Comparison of ENCODE assay signal across 1 cellular context in the genomic region with DNA sequence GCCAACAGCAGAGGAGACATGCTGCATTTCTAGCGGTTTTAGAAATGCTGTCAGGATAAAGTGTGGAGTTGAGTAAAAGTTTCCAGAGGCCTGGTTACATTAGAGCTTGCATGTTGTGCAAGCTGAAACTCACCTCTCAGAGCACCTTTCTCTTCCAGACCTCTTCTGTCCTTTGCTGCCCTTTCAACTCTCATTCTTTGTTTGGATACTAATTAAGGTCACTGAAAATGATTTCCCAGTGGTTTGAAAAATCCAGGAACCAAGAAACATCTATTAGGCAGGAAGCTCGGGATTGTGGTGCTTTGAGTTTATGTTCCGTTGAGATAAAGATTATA.
TF ChIP-seq lines count a peak whose summit lies in the region.

No MANE protein-coding gene starts in this region.

TF ChIP-seq in liver, 16 proteins besides CTCF, POLR2A, EP300 and RAD21 (continued from another document):
- TF ChIP-seq FOXA1 (IDR thresholded peaks at IDR 0.05) (peak; percentile 52), SP1 (IDR thresholded peaks at IDR 0.05) (peak; percentile 74), JUND (IDR thresholded peaks at IDR 0.05) (peak; percentile 83 to 94), FOXA2 (IDR thresholded peaks at IDR 0.05) (peak; percentile 28), EGR1 (IDR thresholded peaks at IDR 0.05; ENCODE audit: low read depth in 2 of 2) (peak; percentile 45 to 86), TAF1 (conservative IDR thresholded peaks at IDR 0.05) (no peak), HNF4A (conservative IDR thresholded peaks at IDR 0.05) (peak; percentile 57 to 59), NR2F2 (IDR thresholded peaks at IDR 0.05) (peak; percentile 12), GABPA (IDR thresholded peaks at IDR 0.05 in 1 of 2, conservative IDR thresholded peaks at IDR 0.05 in 1 of 2) (no peak), RXRA (IDR thresholded peaks at IDR 0.05) (peak; percentile 92 to 97)
- TF ChIP-seq, protein P1, sequence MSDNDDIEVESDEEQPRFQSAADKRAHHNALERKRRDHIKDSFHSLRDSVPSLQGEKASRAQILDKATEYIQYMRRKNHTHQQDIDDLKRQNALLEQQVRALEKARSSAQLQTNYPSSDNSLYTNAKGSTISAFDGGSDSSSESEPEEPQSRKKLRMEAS (IDR thresholded peaks at IDR 0.05): peak; percentile 35
- TF ChIP-seq, protein P2, sequence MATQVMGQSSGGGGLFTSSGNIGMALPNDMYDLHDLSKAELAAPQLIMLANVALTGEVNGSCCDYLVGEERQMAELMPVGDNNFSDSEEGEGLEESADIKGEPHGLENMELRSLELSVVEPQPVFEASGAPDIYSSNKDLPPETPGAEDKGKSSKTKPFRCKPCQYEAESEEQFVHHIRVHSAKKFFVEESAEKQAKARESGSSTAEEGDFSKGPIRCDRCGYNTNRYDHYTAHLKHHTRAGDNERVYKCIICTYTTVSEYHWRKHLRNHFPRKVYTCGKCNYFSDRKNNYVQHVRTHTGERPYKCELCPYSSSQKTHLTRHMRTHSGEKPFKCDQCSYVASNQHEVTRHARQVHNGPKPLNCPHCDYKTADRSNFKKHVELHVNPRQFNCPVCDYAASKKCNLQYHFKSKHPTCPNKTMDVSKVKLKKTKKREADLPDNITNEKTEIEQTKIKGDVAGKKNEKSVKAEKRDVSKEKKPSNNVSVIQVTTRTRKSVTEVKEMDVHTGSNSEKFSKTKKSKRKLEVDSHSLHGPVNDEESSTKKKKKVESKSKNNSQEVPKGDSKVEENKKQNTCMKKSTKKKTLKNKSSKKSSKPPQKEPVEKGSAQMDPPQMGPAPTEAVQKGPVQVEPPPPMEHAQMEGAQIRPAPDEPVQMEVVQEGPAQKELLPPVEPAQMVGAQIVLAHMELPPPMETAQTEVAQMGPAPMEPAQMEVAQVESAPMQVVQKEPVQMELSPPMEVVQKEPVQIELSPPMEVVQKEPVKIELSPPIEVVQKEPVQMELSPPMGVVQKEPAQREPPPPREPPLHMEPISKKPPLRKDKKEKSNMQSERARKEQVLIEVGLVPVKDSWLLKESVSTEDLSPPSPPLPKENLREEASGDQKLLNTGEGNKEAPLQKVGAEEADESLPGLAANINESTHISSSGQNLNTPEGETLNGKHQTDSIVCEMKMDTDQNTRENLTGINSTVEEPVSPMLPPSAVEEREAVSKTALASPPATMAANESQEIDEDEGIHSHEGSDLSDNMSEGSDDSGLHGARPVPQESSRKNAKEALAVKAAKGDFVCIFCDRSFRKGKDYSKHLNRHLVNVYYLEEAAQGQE (IDR thresholded peaks at IDR 0.05): peak; percentile 23
